In genomic region chr7:157923903-157924630, GRCh38 we compare ENCODE assay signal across 23 cellular contexts.
"Had no signal": no experiment of that assay in that cellular context is flagged by ENCODE, and none has a peak within 500 bp of the region (broad histone marks: within the 10 kb centered on the region; RNA-seq: fewer than 3 reads in every experiment).

No MANE protein-coding gene starts in this region.

- H3K27ac Mint-ChIP-seq: immature natural killer cell had no signal

- H3K36me3 Mint-ChIP-seq: immature natural killer cell; naive thymus-derived CD8-positive, alpha-beta T cell had no signal

- H3K27me3 ChIP-seq: colonic mucosa, gastrocnemius medialis, ovary, right atrium auricular region, sigmoid colon, transverse colon had no signal

- H3K27ac ChIP-seq: colonic mucosa, gastrocnemius medialis, heart right ventricle, ovary, right atrium auricular region, sigmoid colon, skin epidermis, stomach, thoracic aorta, transverse colon had no signal

- H3K4me1 Mint-ChIP-seq: neural crest cell had no signal

- H3K9me3 Mint-ChIP-seq: neural crest cell had no signal

- H3K4me3 ChIP-seq: colonic mucosa, gastrocnemius medialis, heart right ventricle, ovary, right atrium auricular region, sigmoid colon, skin epidermis, stomach, thoracic aorta, transverse colon had no signal

- H3K4me1 ChIP-seq: colonic mucosa, gastrocnemius medialis, heart right ventricle, right atrium auricular region, sigmoid colon, stomach, transverse colon had no signal

- H3K4me3 Mint-ChIP-seq: immature natural killer cell; naive thymus-derived CD8-positive, alpha-beta T cell; neural crest cell had no signal

- H3K36me3 ChIP-seq: colonic mucosa, gastrocnemius medialis, heart right ventricle, ovary, right atrium auricular region, sigmoid colon, stomach, thoracic aorta, transverse colon had no signal

- H3K9me3 ChIP-seq: colonic mucosa, gastrocnemius medialis, ovary, right atrium auricular region, sigmoid colon, thoracic aorta, transverse colon had no signal

- DNase-seq: cerebellar nuclear complex; colonic mucosa; effector CD4-positive, alpha-beta T cell; gastrocnemius medialis; heart right ventricle; immature natural killer cell; left colon; mesendoderm; naive thymus-derived CD8-positive, alpha-beta T cell; nucleus accumbens; ovary; sigmoid colon; stimulated activated CD4-positive, alpha-beta T cell treated with anti-CD3 and anti-CD28 coated beads, Interleukin-2, amount 100 ng/mL, for 24 hours; stimulated activated CD4-positive, alpha-beta T cell treated with anti-CD3 and anti-CD28 coated beads, Interleukin-4, amount 100 ng/mL, for 4 hours; stimulated activated naive CD4-positive, alpha-beta T cell; stomach; substantia nigra; transverse colon had no signal

- ATAC-seq: esophagus mucosa; gastrocnemius medialis; heart right ventricle; left colon; naive thymus-derived CD8-positive, alpha-beta T cell had no signal
